ENCODE assay signal across 9 cellular contexts in the genomic region with DNA sequence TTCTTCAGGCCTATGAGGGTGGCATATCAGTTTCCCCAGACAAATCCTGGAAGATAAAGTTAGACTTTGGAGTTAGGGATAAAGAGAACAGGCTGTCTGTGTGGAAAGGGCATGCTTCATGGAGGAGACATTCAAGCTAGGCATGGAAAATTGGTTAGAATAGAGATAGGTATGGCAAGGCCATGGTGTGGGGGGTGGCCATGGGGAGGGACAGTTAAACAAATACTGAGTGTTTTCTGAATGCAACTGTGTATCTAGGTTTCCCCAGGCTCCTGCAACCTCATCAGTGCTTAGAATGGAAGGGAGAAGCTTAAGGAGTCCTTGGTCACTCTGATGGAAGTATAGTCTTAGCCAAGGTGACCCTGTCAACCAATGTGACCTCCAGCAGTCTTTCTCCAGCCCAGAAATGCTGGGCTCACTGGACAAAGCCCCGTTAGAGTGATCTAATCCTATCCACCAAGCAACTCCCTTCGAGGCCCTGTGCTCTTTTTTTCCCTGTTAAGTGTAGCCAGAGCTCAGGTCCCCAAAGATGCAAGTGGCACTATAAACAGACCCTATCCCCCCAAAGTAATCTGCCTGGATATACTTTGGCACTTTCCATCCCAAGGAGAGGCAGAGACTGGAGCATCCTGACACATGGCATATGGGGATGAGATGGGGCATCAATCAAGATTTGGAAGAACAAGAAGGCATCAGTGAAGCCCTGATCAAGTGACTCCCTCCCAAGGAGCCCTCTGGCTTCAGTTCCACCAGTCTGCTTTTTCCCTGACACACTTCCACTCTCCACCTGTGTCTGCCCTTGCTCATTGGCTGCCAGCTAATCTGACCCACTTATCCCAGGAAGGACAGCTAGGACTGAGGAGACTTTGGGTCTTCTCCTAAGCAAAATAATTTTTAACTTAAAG. TPM values are rescaled to one million over a fixed set of nuclear protein-coding genes. Genes with fewer than 3 reads are reported as not detected.
DNase-seq lines count a peak whose midpoint lies in the region; ATAC-seq and TF ChIP-seq lines count a peak whose summit lies in the region.
"Had no signal": no experiment of that assay in that cellular context is flagged by ENCODE, and none has a peak within 500 bp of the region (broad histone marks: within the 10 kb centered on the region; RNA-seq: fewer than 3 reads in every experiment).

No MANE protein-coding gene starts in this region.

- no peaks in the 10 kb centered on the region for H3K27me3 ChIP-seq in right cardiac atrium (ENCODE audit: control insufficient read depth, insufficient read depth)
- no peaks in the 10 kb centered on the region for H3K27me3 ChIP-seq in left ventricle myocardium inferior (ENCODE audit: low read depth)
- H3K27me3 ChIP-seq in upper lobe of left lung, result no peaks in the 10 kb centered on the region
- H3K27me3 ChIP-seq: cardiac muscle cell had no signal

- TF ChIP-seq EP300 in upper lobe of left lung (IDR thresholded peaks at IDR 0.05), result no peak

- H3K4me1 ChIP-seq in right cardiac atrium (ENCODE audit: control insufficient read depth, insufficient read depth, low read length) (peaks cover 2% of the 10 kb centered on the region), left ventricle myocardium inferior (peaks cover 12% of the 10 kb centered on the region), upper lobe of left lung (peaks cover 13 to 27% (median 19%) of the 10 kb centered on the region in 4 donors), mucosa of descending colon (ENCODE audit: low read depth) (peaks cover 11% of the 10 kb centered on the region)

- H3K27ac ChIP-seq in right cardiac atrium (ENCODE audit: low read length) (peak overlapping the region; percentile 5), left ventricle myocardium inferior (replicated peaks) (no peak overlapping the region), upper lobe of left lung (peak overlapping the region; percentile 3 to 83 (median 45))
- H3K27ac ChIP-seq: cardiac muscle cell had no signal

- TF ChIP-seq POLR2A in upper lobe of left lung (IDR thresholded peaks at IDR 0.05), result no peak

- DNase-seq in right cardiac atrium (no peak), left ventricle myocardium inferior (no peak), fibroblast of peridontal ligament (ENCODE audit: extremely low read depth) (peak; percentile 9), upper lobe of left lung (no peak), mucosa of descending colon (no peak)

- H3K4me3 ChIP-seq in right cardiac atrium (ENCODE audit: low read length), result no peak overlapping the region
- no peak overlapping the region for H3K4me3 ChIP-seq in left ventricle myocardium inferior
- peak overlapping the region; percentile 64 for H3K4me3 ChIP-seq in WI38 (ENCODE audit: low read depth, low read length)
- H3K4me3 ChIP-seq in upper lobe of left lung, result peak overlapping the region in 1 of 4 donors; percentile 11
- no peak overlapping the region for H3K4me3 ChIP-seq in mucosa of descending colon
- H3K4me3 ChIP-seq: cardiac muscle cell had no signal

- H3K9me3 ChIP-seq in right cardiac atrium (ENCODE audit: control insufficient read depth, low read length) (no peaks in the 10 kb centered on the region), left ventricle myocardium inferior (replicated peaks) (no peaks in the 10 kb centered on the region), upper lobe of left lung (no peaks in the 10 kb centered on the region), mucosa of descending colon (no peaks in the 10 kb centered on the region)

- peaks cover 16% of the 10 kb centered on the region for H3K36me3 ChIP-seq in left ventricle myocardium inferior
- H3K36me3 ChIP-seq in upper lobe of left lung, result peaks cover 0 to 26% (median 13%) of the 10 kb centered on the region in 4 donors
- no peaks in the 10 kb centered on the region for H3K36me3 ChIP-seq in mucosa of descending colon (ENCODE audit: low read depth)

- intact Hi-C loops in right cardiac atrium (cut with DNase I), result no loop called here
- intact Hi-C loops in left ventricle myocardium inferior (cut with micrococcal nuclease), result no loop called here
- intact Hi-C loops in mucosa of descending colon (cut with DNase I, micrococcal nuclease), result no loop called here

- no peak for ATAC-seq in right cardiac atrium
- ATAC-seq in upper lobe of left lung (ENCODE audit: low FRiP score in 2 of 2), result no peak
- ATAC-seq in mucosa of descending colon, result no peak
- no peak for ATAC-seq in GM19395 (IDR thresholded peaks at IDR 0.05; ENCODE audit: unreplicated experiment)
- no peak for ATAC-seq in GM21737 (IDR thresholded peaks at IDR 0.05; ENCODE audit: unreplicated experiment)

- TF ChIP-seq CTCF in left ventricle myocardium inferior (IDR thresholded peaks at IDR 0.05; ENCODE audit: borderline replicate concordance) (no peak), WI38 (IDR thresholded peaks at IDR 0.05; ENCODE audit: low read depth, low read length) (no peak), upper lobe of left lung (IDR thresholded peaks at IDR 0.05) (no peak), mucosa of descending colon (IDR thresholded peaks at IDR 0.05) (no peak)

- WGBS in right cardiac atrium, result 82% methylated on average over 2 of the region's 2 CpGs
- 88 to 100% methylated on average over 1 to 2 of the region's 2 CpGs for WGBS in upper lobe of left lung, 2 donors

RNA-seq across cellular contexts. Expression of a gene that starts 5.6 kb away (rescaled TPM):
- 1,000 to 10,000 TPM in 2 of 4 donors, 100 to 1,000 TPM in 2; 822 to 1,102 (median 1,021) TPM for total RNA-seq in right cardiac atrium
- polyA plus RNA-seq in right cardiac atrium, result 840 TPM
- 1,009 TPM for total RNA-seq in left ventricle myocardium inferior
- 100 to 1,000 TPM; 278 to 569 (median 393) TPM for total RNA-seq in upper lobe of left lung
- 100 to 1,000 TPM; 328 to 450 (median 372) TPM for total RNA-seq in mucosa of descending colon

RNA-seq across cellular contexts. Expression of a gene that starts 35.7 kb away (rescaled TPM):
- total RNA-seq in right cardiac atrium (10 to 100 TPM; 39.7 to 53.6 (median 45.0) TPM), left ventricle myocardium inferior (43.6 TPM), upper lobe of left lung (100 to 1,000 TPM in 1 of 6 donors, 10 to 100 TPM in 5; 54.9 to 140 (median 71.4) TPM), mucosa of descending colon (10 to 100 TPM; 32.9 to 89.3 (median 61.4) TPM)
- polyA plus RNA-seq in right cardiac atrium, result 34.5 TPM

RNA-seq across cellular contexts. Expression of a gene that starts 39.0 kb away (rescaled TPM):
- total RNA-seq in right cardiac atrium (under 1 TPM in 3 of 4 donors, not detected in 1; 0.40 to 0.71 (median 0.48) TPM), left ventricle myocardium inferior (not detected), upper lobe of left lung (10 to 100 TPM; 26.7 to 52.4 (median 32.9) TPM), mucosa of descending colon (1 to 10 TPM in 2 of 3 donors, under 1 TPM in 1; 0.98 to 8.0 (median 2.5) TPM)
- 0.14 TPM for polyA plus RNA-seq in right cardiac atrium
- polyA plus RNA-seq: cardiac muscle cell had no signal
